In genomic region chr15:78204351-78205309, GRCh38 we compare ENCODE assay signal across 12 cellular contexts. TPM values are rescaled to one million over a fixed set of nuclear protein-coding genes. Genes with fewer than 3 reads are reported as not detected.
A peak's percentile ranks its signal among the peaks of the same experiment; 100 is the strongest.
DNase-seq lines count a peak whose midpoint lies in the region; ATAC-seq and TF ChIP-seq lines count a peak whose summit lies in the region.
"Had no signal": no experiment of that assay in that cellular context is flagged by ENCODE, and none has a peak within 500 bp of the region (broad histone marks: within the 10 kb centered on the region; RNA-seq: fewer than 3 reads in every experiment).

No MANE protein-coding gene starts in this region.

- TF ChIP-seq CTCF in gastroesophageal sphincter (IDR thresholded peaks at IDR 0.05) (no peak), nephron progenitor cell (IDR thresholded peaks at IDR 0.05) (no peak), thyroid gland (IDR thresholded peaks at IDR 0.05) (no peak)

- peak; percentile 26 for ATAC-seq in gastroesophageal sphincter

- H3K36me3 ChIP-seq in SJCRH30 (no peaks in the 10 kb centered on the region), gastroesophageal sphincter (no peaks in the 10 kb centered on the region), thyroid gland (no peaks in the 10 kb centered on the region)
- H3K36me3 ChIP-seq: esophagus squamous epithelium had no signal

- DNase-seq in SJCRH30 (peak; percentile 94 to 98), nephron progenitor cell (no peak), thyroid gland (peak; percentile 15 to 33), NCI-H510A treated with DMSO at 0.1 percent for 48 hours (lab: John Stamatoyannopoulos, UW) (no peak), activated T-cell treated with anti-CD3 and anti-CD28 coated beads for 4 hours (no peak)
- DNase-seq in stimulated activated CD4-positive, alpha-beta T cell treated with anti-CD3 and anti-CD28 coated beads, Interleukin-2, amount 100 ng/mL, for 48 hours: no peak
- DNase-seq: activated CD4-positive, CD25-positive, alpha-beta regulatory T cell; esophagus squamous epithelium; NCI-H1092 treated with DMSO at 0.1 percent for 48 hours; NCI-H526 treated with DMSO at 0.1 percent for 48 hours had no signal

- H3K4me3 ChIP-seq in SJCRH30: no peak overlapping the region
- H3K4me3 ChIP-seq in gastroesophageal sphincter: no peak overlapping the region
- H3K4me3 ChIP-seq in thyroid gland (replicated peaks in 1 of 3): no peak overlapping the region
- H3K4me3 ChIP-seq: esophagus squamous epithelium had no signal

- peaks cover 43% of the 10 kb centered on the region for H3K4me1 ChIP-seq in SJCRH30
- H3K4me1 ChIP-seq in gastroesophageal sphincter: peaks cover 0 to 40% (median 7%) of the 10 kb centered on the region in 3 donors
- H3K4me1 ChIP-seq in thyroid gland: peaks cover under 1 to 10% of the 10 kb centered on the region in 2 donors

- WGBS in gastroesophageal sphincter (ENCODE audit: low coverage in 1 of 2), 2 donors: 60% methylated on average over 8 of the region's 17 CpGs; no CpG with 5 or more reads in 1 of the 2 donors
- WGBS in thyroid gland, 2 donors: 76 to 80% methylated on average over 12 to 14 of the region's 17 CpGs

- peaks cover 20% of the 10 kb centered on the region for H3K27me3 Mint-ChIP-seq in nephron progenitor cell (ENCODE audit: low read depth, poor library complexity)

- no peaks in the 10 kb centered on the region for H3K9me3 ChIP-seq in SJCRH30 (replicated peaks)
- no peaks in the 10 kb centered on the region for H3K9me3 ChIP-seq in gastroesophageal sphincter
- no peaks in the 10 kb centered on the region for H3K9me3 ChIP-seq in thyroid gland
- H3K9me3 ChIP-seq: esophagus squamous epithelium had no signal

- no peak for TF ChIP-seq EP300 in gastroesophageal sphincter (IDR thresholded peaks at IDR 0.05)

- intact Hi-C loops in thyroid gland (cut with DNase I): no loop called here

- H3K27me3 ChIP-seq in SJCRH30 (no peaks in the 10 kb centered on the region), gastroesophageal sphincter (no peaks in the 10 kb centered on the region), thyroid gland (no peaks in the 10 kb centered on the region)
- H3K27me3 ChIP-seq: esophagus squamous epithelium had no signal

- H3K27ac ChIP-seq in SJCRH30: peak overlapping the region; percentile 96
- peak overlapping the region in 1 of 4 donors; percentile 61 for H3K27ac ChIP-seq in gastroesophageal sphincter
- H3K27ac ChIP-seq in thyroid gland: no peak overlapping the region

- H3K9me3 Mint-ChIP-seq in nephron progenitor cell: no peaks in the 10 kb centered on the region

- peak overlapping the region; percentile 83 for H3K27ac Mint-ChIP-seq in nephron progenitor cell

- TF ChIP-seq POLR2A in gastroesophageal sphincter (IDR thresholded peaks at IDR 0.05) (no peak), thyroid gland (IDR thresholded peaks at IDR 0.05) (no peak)

- no peak overlapping the region for H3K4me3 Mint-ChIP-seq in nephron progenitor cell

- no peaks in the 10 kb centered on the region for H3K36me3 Mint-ChIP-seq in nephron progenitor cell (ENCODE audit: low read depth)

- H3K4me1 Mint-ChIP-seq in nephron progenitor cell: peaks cover 42% of the 10 kb centered on the region

RNA-seq across cellular contexts. Expression of gene ACSBG1, which starts 29.7 kb away (rescaled TPM):
- 0.08 and 0.63 TPM in 2 replicates for total RNA-seq in SJCRH30 (2014; rRNA removed; shearing (Covaris generic))
- total RNA-seq in gastroesophageal sphincter: 1 to 10 TPM in 3 of 4 donors, under 1 TPM in 1; 0.67 to 6.4 (median 1.9) TPM
- total RNA-seq in thyroid gland: not detected
- total RNA-seq: kidney epithelial cell had no signal

RNA-seq across cellular contexts. Expression of gene IDH3A, which starts 55.5 kb away (rescaled TPM):
- total RNA-seq in SJCRH30 (2014; rRNA removed; shearing (Covaris generic)): 66.1 and 68.4 TPM in 2 replicates
- total RNA-seq in gastroesophageal sphincter: 100 to 1,000 TPM in 2 of 4 donors, 10 to 100 TPM in 2; 81.1 to 129 (median 97.0) TPM
- 100 to 1,000 TPM in 1 of 4 donors, 10 to 100 TPM in 3; 55.1 to 155 (median 83.3) TPM for total RNA-seq in thyroid gland

RNA-seq across cellular contexts. Expression of gene DNAJA4, which starts 59.7 kb away (rescaled TPM):
- total RNA-seq in SJCRH30 (2014; rRNA removed; shearing (Covaris generic)): 0.15 TPM in 1 of 2 replicates, not detected in the other
- total RNA-seq in gastroesophageal sphincter (10 to 100 TPM in 3 of 4 donors, 1 to 10 TPM in 1; 9.9 to 33.9 (median 24.5) TPM), thyroid gland (10 to 100 TPM in 3 of 4 donors, 1 to 10 TPM in 1; 9.5 to 21.9 (median 13.8) TPM)

Comparison
In these comparisons a context has a peak if more than half of its experiments do, and no peak if none do; other contexts are left out.
1. DNase-seq: peak in SJCRH30 (2 of 2) and thyroid gland (2 of 2); none in nephron progenitor cell (single experiment), NCI-H510A treated with DMSO at 0.1 percent for 48 hours (single experiment), stimulated activated CD4-positive, alpha-beta T cell treated with anti-CD3 and anti-CD28 coated beads, Interleukin-2, amount 100 ng/mL, for 48 hours (0 of 2) and activated T-cell treated with anti-CD3 and anti-CD28 coated beads for 4 hours (single experiment).